ENCODE assay signal across 8 cellular contexts in the genomic region with DNA sequence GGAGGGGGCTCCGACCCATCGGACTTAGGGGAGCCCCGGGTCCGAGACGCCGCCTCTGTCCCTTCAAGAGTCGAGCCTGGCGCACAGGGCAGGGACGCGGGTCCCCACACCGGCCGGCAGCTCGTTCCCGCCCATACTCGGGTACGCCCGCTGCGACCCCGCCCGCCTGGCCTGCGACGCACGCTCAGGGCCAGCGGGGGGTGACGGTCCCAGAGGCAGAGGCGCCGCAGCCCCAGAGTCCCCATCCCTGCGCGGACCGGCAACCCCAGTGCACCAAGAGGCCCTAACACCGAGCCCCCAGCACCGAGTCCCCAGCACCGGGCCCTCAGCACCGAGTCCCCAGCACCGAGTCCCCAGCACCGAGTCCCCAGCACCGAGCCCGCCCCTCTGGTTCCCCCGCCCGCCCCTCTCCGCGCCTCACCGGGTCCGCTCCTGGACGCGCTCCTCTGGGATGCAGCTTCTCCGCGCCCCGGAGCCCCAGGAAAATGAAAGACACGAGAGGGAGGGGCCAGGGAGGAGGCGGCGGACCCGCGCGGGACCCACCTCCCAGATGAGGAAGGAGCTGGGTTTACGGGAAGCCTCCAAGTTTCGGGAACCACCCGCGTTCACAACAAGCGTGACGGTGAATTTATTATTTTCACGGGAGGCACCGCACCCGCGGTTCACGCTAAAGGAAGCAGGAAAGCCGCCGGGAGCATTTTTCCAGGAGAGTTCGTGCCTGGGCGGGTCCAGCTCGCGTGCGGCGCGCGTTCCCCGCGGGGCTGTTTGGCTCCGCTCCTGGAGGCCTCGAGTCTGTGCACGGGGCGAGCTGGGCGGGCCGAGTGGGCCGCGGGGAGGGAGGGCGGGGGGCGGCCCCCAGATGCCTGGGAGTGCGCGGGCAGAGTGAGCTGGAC. TPM values are rescaled to one million over a fixed set of nuclear protein-coding genes. Genes with fewer than 3 reads are reported as not detected.
DNase-seq lines count a peak whose midpoint lies in the region; ATAC-seq and TF ChIP-seq lines count a peak whose summit lies in the region.

A gene (minus strand): TSS at position 488 of the 893 bp plus-strand sequence. CDS start 6,526 bp downstream, outside the sequence.

- in situ Hi-C loops in Panc1 (cut with HindIII; ENCODE audit: low pct_unique_long_range_greater_than_20kb, low sequenced_read_pairs) = no loop called here

- POLR2A ChIA-PET in Panc1 (lab: Charles Lee) = no interaction called here

- CTCF ChIA-PET in Panc1 (lab: Charles Lee) = interaction anchor here (1.0 kb wide), 1 partner anchor 9 kb away, joined by 4 read pairs; no protein-coding TSS in a partner anchor

- peaks cover 15 to 22% of the 10 kb centered on the region in 2 donors for H3K4me1 Mint-ChIP-seq in effector memory CD8-positive, alpha-beta T cell (ENCODE audit: low read depth in 2 of 2)

- intact Hi-C loops in Panc1 (cut with micrococcal nuclease; ENCODE audit: unreplicated experiment) = loop anchor here (5.0 kb wide), 1 partner anchor 36 kb away; no protein-coding TSS in a partner anchor

- peaks cover 0 to 24% of the 10 kb centered on the region in 2 donors for H3K27me3 Mint-ChIP-seq in effector memory CD8-positive, alpha-beta T cell

- no peaks in the 10 kb centered on the region for H3K9me3 ChIP-seq in Panc1 (ENCODE audit: control insufficient read depth, insufficient read depth, low read depth, low read length)
- H3K9me3 ChIP-seq in mucosa of stomach (ENCODE audit: control insufficient read depth, low read length) = no peaks in the 10 kb centered on the region

- peak within 1 kb of the TSS; percentile 92 to 96 for H3K27ac Mint-ChIP-seq in effector memory CD8-positive, alpha-beta T cell

- BruUV-seq in Panc1 (replicated peaks; lab: Mats Ljungman, UMichigan) = no TSS peak

- H3K27ac ChIP-seq in Panc1 (ENCODE audit: low read length) = peak within 1 kb of the TSS; percentile 75

- ATAC-seq in Panc1 (peak; percentile 33), GM21390 (IDR thresholded peaks at IDR 0.05; ENCODE audit: unreplicated experiment) (no peak)
- ATAC-seq in effector memory CD8-positive, alpha-beta T cell (replicated peaks) = peak; percentile 60

- no peak for TF ChIP-seq CTCF in Panc1 (IDR thresholded peaks at IDR 0.05)

- peak within 1 kb of the TSS; percentile 99 for H3K4me3 Mint-ChIP-seq in effector memory CD8-positive, alpha-beta T cell

- H3K27me3 ChIP-seq in Panc1 (ENCODE audit: control insufficient read depth, insufficient read depth, low read length) (no peaks in the 10 kb centered on the region), mucosa of stomach (ENCODE audit: control insufficient read depth, insufficient read depth, low read length) (peaks cover 2% of the 10 kb centered on the region)

- peaks cover 4% of the 10 kb centered on the region for H3K36me3 Mint-ChIP-seq in effector memory CD8-positive, alpha-beta T cell (ENCODE audit: insufficient read depth)

- H3K36me3 ChIP-seq in Panc1 (ENCODE audit: control insufficient read depth, insufficient read depth, low read length) (peaks cover 2% of the 10 kb centered on the region; the same call in 1 of the 2 replicates), mucosa of stomach (ENCODE audit: control insufficient read depth, insufficient read depth, low read length) (no peaks in the 10 kb centered on the region)

- DNase-seq in Daoy (ENCODE audit: low read depth) (peak; percentile 40), Panc1 (ENCODE audit: low read depth, low spot score) (no peak), ecto neural progenitor cell (ENCODE audit: low spot score) (no peak), cerebellar cortex (ENCODE audit: low spot score) (no peak)
- no peak for DNase-seq in effector memory CD8-positive, alpha-beta T cell
- DNase-seq in stimulated activated CD4-positive, alpha-beta T cell treated with anti-CD3 and anti-CD28 coated beads, Interleukin-4, amount 100 ng/mL, for 24 hours = no peak

- H3K9ac ChIP-seq in mucosa of stomach (ENCODE audit: low read length) = peak within 1 kb of the TSS; percentile 81

- no peaks in the 10 kb centered on the region for H3K9me3 Mint-ChIP-seq in effector memory CD8-positive, alpha-beta T cell

- peaks cover 67% of the 10 kb centered on the region for H3K4me1 ChIP-seq in Panc1 (ENCODE audit: control insufficient read depth, insufficient read depth, low read length)
- H3K4me1 ChIP-seq in mucosa of stomach (ENCODE audit: control insufficient read depth, insufficient read depth, low read length) = peaks cover 58% of the 10 kb centered on the region

- H3K4me3 ChIP-seq in Panc1 (ENCODE audit: low read depth in 2 of 2, low read length in 2 of 2) (peak within 1 kb of the TSS; percentile 43 to 71), mucosa of stomach (ENCODE audit: low read length) (peak within 1 kb of the TSS; percentile 45)

RNA-seq across cellular contexts. Expression of the gene that starts here (rescaled TPM):
- 0.51 and 0.65 TPM in 2 replicates for total RNA-seq in Daoy (2014; rRNA removed; shearing (Covaris generic))
- 5.4 TPM for total RNA-seq in Panc1 (2021; ENCODE audit: unreplicated experiment)
- polyA plus RNA-seq in Panc1 (2012; ENCODE audit: insufficient read length) = 7.3 TPM

Comparison
In these comparisons a context has a peak if more than half of its experiments do, and no peak if none do; other contexts are left out.
1. Peak in DNase-seq in Daoy; RNA of the gene not detected or under 1 TPM.